ENCODE assay signal across 11 cellular contexts in genomic region chr2:237059155-237059875, GRCh38. TPM values are rescaled to one million over a fixed set of nuclear protein-coding genes. Genes with fewer than 3 reads are reported as not detected.
DNase-seq lines count a peak whose midpoint lies in the region; ATAC-seq and TF ChIP-seq lines count a peak whose summit lies in the region.
"Had no signal": no experiment of that assay in that cellular context is flagged by ENCODE, and none has a peak within 500 bp of the region (broad histone marks: within the 10 kb centered on the region; RNA-seq: fewer than 3 reads in every experiment).

No MANE protein-coding gene starts in this region.

- H3F3A ChIP-seq in PC-3 (ENCODE audit: low read length, unreplicated experiment) = no peaks in the 10 kb centered on the region

- DNase-seq in endodermal cell (peak; percentile 40), DMS 273 (lab: John Stamatoyannopoulos, UW; ENCODE audit: unreplicated experiment) (no peak), PC-3 (no peak), G401 (ENCODE audit: low spot score) (no peak)
- DNase-seq in naive thymus-derived CD8-positive, alpha-beta T cell = no peak
- DNase-seq: aorta, gastrocnemius medialis, MG63 had no signal

- H3K4me1 ChIP-seq in endodermal cell (ENCODE audit: control insufficient read depth, insufficient read depth, low read length) = peaks cover 2% of the 10 kb centered on the region
- H3K4me1 ChIP-seq in PC-3 (ENCODE audit: insufficient read depth, low read length) = peaks cover 8% of the 10 kb centered on the region

- no TSS peak for BruUV-seq in PC-3 (replicated peaks; lab: Mats Ljungman, UMichigan)

- 91 to 94% methylated on average over 5 to 8 of the region's 8 CpGs for WGBS in endodermal cell (ENCODE audit: insufficient coverage in 1 of 2, insufficient read length in 1 of 2), 2 experiments

- peaks cover 70% of the 10 kb centered on the region for H3K27me3 Mint-ChIP-seq in endodermal cell (ENCODE audit: insufficient read depth)
- H3K27me3 Mint-ChIP-seq in naive thymus-derived CD8-positive, alpha-beta T cell = no peaks in the 10 kb centered on the region

- no peaks in the 10 kb centered on the region for H3K36me3 Mint-ChIP-seq in endodermal cell (ENCODE audit: low read depth)
- H3K36me3 Mint-ChIP-seq in naive thymus-derived CD8-positive, alpha-beta T cell = no peaks in the 10 kb centered on the region

- no peak overlapping the region for H3K27ac Mint-ChIP-seq in endodermal cell
- no peak overlapping the region for H3K27ac Mint-ChIP-seq in naive thymus-derived CD8-positive, alpha-beta T cell

- no peak overlapping the region for H3K27ac ChIP-seq in endodermal cell (ENCODE audit: low read depth, low read length)
- H3K27ac ChIP-seq in PC-3 (ENCODE audit: low read length) = no peak overlapping the region
- H3K27ac ChIP-seq: gastrocnemius medialis had no signal

- H3K4me3 Mint-ChIP-seq in endodermal cell = no peak overlapping the region
- no peak overlapping the region for H3K4me3 Mint-ChIP-seq in naive thymus-derived CD8-positive, alpha-beta T cell

- POLR2A ChIA-PET in naive thymus-derived CD8-positive, alpha-beta T cell (lab: Charles Lee) = no interaction called here
- POLR2A ChIA-PET in PC-3 (lab: Charles Lee; ENCODE audit: unreplicated experiment) = no interaction called here

- no peak overlapping the region for H3K9ac ChIP-seq in endodermal cell (ENCODE audit: extremely low read depth, low read length, poor library complexity, severe bottlenecking)
- H3K9ac ChIP-seq in PC-3 (ENCODE audit: low read length) = no peak overlapping the region

- H3K9me3 Mint-ChIP-seq in endodermal cell = no peaks in the 10 kb centered on the region
- H3K9me3 Mint-ChIP-seq in naive thymus-derived CD8-positive, alpha-beta T cell = no peaks in the 10 kb centered on the region

- no peak overlapping the region for H3K4me3 ChIP-seq in endodermal cell (ENCODE audit: low read length)
- no peak overlapping the region for H3K4me3 ChIP-seq in PC-3 (ENCODE audit: low read length)
- H3K4me3 ChIP-seq: gastrocnemius medialis, MG63 had no signal

- in situ Hi-C loops in G401 (cut with HindIII; ENCODE audit: low sequenced_read_pairs) = no loop called here

- ATAC-seq in GM18519 (IDR thresholded peaks at IDR 0.05; ENCODE audit: low FRiP score, unreplicated experiment) = peak; percentile 75
- peak; percentile 70 for ATAC-seq in GM21360 (IDR thresholded peaks at IDR 0.05; ENCODE audit: unreplicated experiment)
- ATAC-seq in HG03135 (IDR thresholded peaks at IDR 0.05; ENCODE audit: unreplicated experiment) = peak; percentile 76
- no peak for ATAC-seq in naive thymus-derived CD8-positive, alpha-beta T cell
- no peak for ATAC-seq in PC-3
- ATAC-seq: gastrocnemius medialis had no signal

- no peaks in the 10 kb centered on the region for H3K9me2 ChIP-seq in PC-3 (replicated peaks; ENCODE audit: low read length)

- no peaks in the 10 kb centered on the region for H3K9me3 ChIP-seq in endodermal cell (ENCODE audit: control insufficient read depth, low read length)
- H3K9me3 ChIP-seq in PC-3 (ENCODE audit: low read length) = no peaks in the 10 kb centered on the region
- H3K9me3 ChIP-seq: gastrocnemius medialis, MG63 had no signal

- no peaks in the 10 kb centered on the region for H3K79me2 ChIP-seq in PC-3 (ENCODE audit: low read length)

- no peak overlapping the region for H2AFZ ChIP-seq in PC-3 (ENCODE audit: low read length)

- H3K36me3 ChIP-seq in endodermal cell (ENCODE audit: control insufficient read depth, insufficient read depth, low read length) = no peaks in the 10 kb centered on the region
- H3K36me3 ChIP-seq in PC-3 (ENCODE audit: low read depth, low read length) = no peaks in the 10 kb centered on the region
- H3K36me3 ChIP-seq: gastrocnemius medialis, MG63 had no signal

- H3K4me2 ChIP-seq in PC-3 (ENCODE audit: low read length) = no peak overlapping the region

- intact Hi-C loops in PC-3 (cut with micrococcal nuclease) = no loop called here

- TF ChIP-seq CTCF in endodermal cell (conservative IDR thresholded peaks at IDR 0.05) = no peak
- no peak for TF ChIP-seq CTCF in PC-3 (conservative IDR thresholded peaks at IDR 0.05; ENCODE audit: low read depth, low read length)

- CTCF ChIA-PET in PC-3 (lab: Charles Lee) = no interaction called here

- peaks cover 21% of the 10 kb centered on the region for H3K4me1 Mint-ChIP-seq in endodermal cell
- H3K4me1 Mint-ChIP-seq in naive thymus-derived CD8-positive, alpha-beta T cell = peaks cover 0 to 6% (median 3%) of the 10 kb centered on the region in 4 donors

- no peaks in the 10 kb centered on the region for H4K20me1 ChIP-seq in PC-3 (ENCODE audit: low read length)

- H3K27me3 ChIP-seq in endodermal cell (ENCODE audit: control insufficient read depth, insufficient read depth, low read length, poor library complexity, severe bottlenecking) (peaks cover 32% of the 10 kb centered on the region), PC-3 (ENCODE audit: low read length) (no peaks in the 10 kb centered on the region)
- H3K27me3 ChIP-seq: gastrocnemius medialis, MG63 had no signal

RNA-seq across cellular contexts. Expression of gene COPS8, which starts 26.4 kb away (rescaled TPM):
- total RNA-seq in endodermal cell (10 to 100 TPM; 66.3 to 72.7 TPM), PC-3 (2014; rRNA removed) (109 and 111 TPM in 2 replicates)
- 116 TPM for polyA plus RNA-seq in endodermal cell (2013, experiment 1 of 2)
- 104 TPM for polyA plus RNA-seq in endodermal cell (2013, experiment 2 of 2)
- 10 to 100 TPM; 29.1 to 30.7 TPM for total RNA-seq in naive thymus-derived CD8-positive, alpha-beta T cell
- 10 to 100 TPM; 51.0 to 56.1 (median 54.0) TPM for polyA plus RNA-seq in naive thymus-derived CD8-positive, alpha-beta T cell
- 151 and 175 TPM in 2 replicates for total RNA-seq in G401 (2014; rRNA removed; shearing (Covaris generic))

Comparison
In these comparisons a context has a peak if more than half of its experiments do, and no peak if none do; other contexts are left out.
1. ATAC-seq: peak in GM18519 (single experiment), GM21360 (single experiment) and HG03135 (single experiment); none in naive thymus-derived CD8-positive, alpha-beta T cell (0 of 2) and PC-3 (single experiment).